ENCODE assay signal across 18 cellular contexts in the genomic region with DNA sequence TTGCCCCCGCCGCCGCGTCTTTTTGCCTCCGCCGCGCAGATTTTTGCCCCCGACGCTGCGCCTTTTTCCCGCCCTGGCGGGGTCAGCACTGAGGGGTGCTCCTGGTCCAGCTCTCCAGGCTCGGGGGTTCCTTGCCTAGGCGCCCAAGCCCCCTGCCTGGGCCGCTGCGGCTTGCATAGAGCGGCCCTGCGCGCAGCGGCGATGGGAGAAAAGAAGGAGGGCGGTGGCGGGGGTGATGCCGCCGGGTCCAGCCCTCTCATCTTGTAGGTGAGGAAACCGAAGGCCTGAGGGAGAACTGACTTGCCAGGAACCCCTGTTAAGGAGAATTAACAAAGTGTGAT.
DNase-seq lines count a peak whose midpoint lies in the region; ATAC-seq and TF ChIP-seq lines count a peak whose summit lies in the region.
"Had no signal": no experiment of that assay in that cellular context is flagged by ENCODE, and none has a peak within 500 bp of the region (broad histone marks: within the 10 kb centered on the region; RNA-seq: fewer than 3 reads in every experiment).

No MANE protein-coding gene starts in this region.

- no peak for TF ChIP-seq EP300 in upper lobe of left lung (IDR thresholded peaks at IDR 0.05)
- no peak for TF ChIP-seq EP300 in gastroesophageal sphincter (IDR thresholded peaks at IDR 0.05)

- DNase-seq in left ventricle myocardium inferior (no peak), Right ventricle myocardium inferior (ENCODE audit: missing footprints) (no peak), memory B cell (ENCODE audit: low spot score in 2 of 2) (no peak), upper lobe of left lung (no peak), HuH-7.5 (ENCODE audit: low spot score) (no peak)
- DNase-seq: Calu3; CD4-positive, alpha-beta memory T cell; DMS53; EL; IMR-90; Kasumi-1; NCI-H1092 treated with DMSO at 0.1 percent for 48 hours; PC-9 had no signal

- no peaks in the 10 kb centered on the region for H3F3A ChIP-seq in OCI-LY1 (ENCODE audit: insufficient read depth, low read length)

- no peak overlapping the region for H2AFZ ChIP-seq in OCI-LY1 (ENCODE audit: low read length)
- H2AFZ ChIP-seq: PC-9 had no signal

- no peaks in the 10 kb centered on the region for H3K9me2 ChIP-seq in OCI-LY1 (ENCODE audit: low read depth, low read length)

- peaks cover 2% of the 10 kb centered on the region for H3K9me3 Mint-ChIP-seq in memory B cell

- H3K9me3 ChIP-seq in left ventricle myocardium inferior (replicated peaks) (peaks cover 13% of the 10 kb centered on the region), OCI-LY1 (ENCODE audit: low read length) (no peaks in the 10 kb centered on the region), upper lobe of left lung (peaks cover 0 to 6% (median 0%) of the 10 kb centered on the region in 4 donors), gastroesophageal sphincter (peaks cover 0 to 21% (median 0%) of the 10 kb centered on the region in 3 donors)
- H3K9me3 ChIP-seq: SJSA1 had no signal

- H3K36me3 ChIP-seq in left ventricle myocardium inferior (no peaks in the 10 kb centered on the region), OCI-LY1 (ENCODE audit: insufficient read depth, low read length) (no peaks in the 10 kb centered on the region), upper lobe of left lung (no peaks in the 10 kb centered on the region), gastroesophageal sphincter (no peaks in the 10 kb centered on the region)
- H3K36me3 ChIP-seq: BLaER1, SJSA1 had no signal

- H4K20me1 ChIP-seq in OCI-LY1 (ENCODE audit: insufficient read depth, low read length) = no peaks in the 10 kb centered on the region
- H4K20me1 ChIP-seq: BLaER1 had no signal

- peak overlapping the region; percentile 32 for H3K4me3 ChIP-seq in left ventricle myocardium inferior
- H3K4me3 ChIP-seq in OCI-LY1 (ENCODE audit: low read depth, low read length, poor library complexity, severe bottlenecking) = peak overlapping the region; percentile 38
- no peak overlapping the region for H3K4me3 ChIP-seq in upper lobe of left lung
- no peak overlapping the region for H3K4me3 ChIP-seq in gastroesophageal sphincter
- H3K4me3 ChIP-seq: BLaER1, PC-9, SJSA1 had no signal

- H3K27me3 ChIP-seq in left ventricle myocardium inferior (ENCODE audit: low read depth) = peaks cover 42% of the 10 kb centered on the region
- H3K27me3 ChIP-seq in OCI-LY1 (ENCODE audit: insufficient read depth, low read length) = peaks cover 3% of the 10 kb centered on the region; the same call in 1 of the 2 replicates
- H3K27me3 ChIP-seq in upper lobe of left lung = peaks cover 0 to 11% (median 3%) of the 10 kb centered on the region in 4 donors
- peaks cover 27% of the 10 kb centered on the region for H3K27me3 ChIP-seq in gastroesophageal sphincter
- H3K27me3 ChIP-seq: BLaER1, SJSA1 had no signal

- H3K4me1 ChIP-seq in left ventricle myocardium inferior (no peaks in the 10 kb centered on the region), OCI-LY1 (ENCODE audit: insufficient read depth, low read length, severe bottlenecking) (no peaks in the 10 kb centered on the region), upper lobe of left lung (no peaks in the 10 kb centered on the region), gastroesophageal sphincter (no peaks in the 10 kb centered on the region)
- H3K4me1 ChIP-seq: BLaER1, SJSA1 had no signal

- peak overlapping the region; percentile 38; the same call in 1 of the 2 replicates for H3K4me2 ChIP-seq in OCI-LY1 (ENCODE audit: low read length)
- H3K4me2 ChIP-seq: BLaER1, PC-9 had no signal

- H3K27me3 Mint-ChIP-seq in memory B cell = peaks cover 6% of the 10 kb centered on the region

- TF ChIP-seq POLR2A in upper lobe of left lung (IDR thresholded peaks at IDR 0.05) (no peak), gastroesophageal sphincter (IDR thresholded peaks at IDR 0.05) (no peak)

- WGBS in upper lobe of left lung, 2 donors = 45 to 50% methylated on average over 24 to 26 of the region's 26 CpGs
- 31 to 37% methylated on average over 5 to 12 of the region's 26 CpGs for WGBS in gastroesophageal sphincter (ENCODE audit: low coverage in 1 of 2), 2 donors

- no peak overlapping the region for H3K27ac ChIP-seq in left ventricle myocardium inferior (replicated peaks)
- no peak overlapping the region for H3K27ac ChIP-seq in OCI-LY1 (ENCODE audit: low read depth, low read length, poor library complexity, severe bottlenecking)
- no peak overlapping the region for H3K27ac ChIP-seq in upper lobe of left lung
- H3K27ac ChIP-seq in gastroesophageal sphincter = no peak overlapping the region
- H3K27ac ChIP-seq: BLaER1, PC-9, SJSA1 had no signal

- ATAC-seq in Right ventricle myocardium inferior = no peak
- no peak for ATAC-seq in memory B cell (ENCODE audit: low read depth)
- peak; percentile 32 to 77 for ATAC-seq in upper lobe of left lung (ENCODE audit: low FRiP score in 2 of 2)
- ATAC-seq in GM19397 (IDR thresholded peaks at IDR 0.05; ENCODE audit: unreplicated experiment) = no peak
- ATAC-seq in gastroesophageal sphincter = no peak

- intact Hi-C loops in left ventricle myocardium inferior (cut with micrococcal nuclease) = no loop called here
- intact Hi-C loops in Right ventricle myocardium inferior (cut with DNase I) = no loop called here

- H3K27ac Mint-ChIP-seq in memory B cell = no peak overlapping the region
- H3K27ac Mint-ChIP-seq: CD4-positive, alpha-beta memory T cell had no signal

- TF ChIP-seq CTCF in left ventricle myocardium inferior (IDR thresholded peaks at IDR 0.05; ENCODE audit: borderline replicate concordance) (no peak), OCI-LY1 (IDR thresholded peaks at IDR 0.05; ENCODE audit: low read length) (no peak), upper lobe of left lung (IDR thresholded peaks at IDR 0.05) (no peak), gastroesophageal sphincter (IDR thresholded peaks at IDR 0.05) (no peak)

- no peaks in the 10 kb centered on the region for H3K79me2 ChIP-seq in OCI-LY1 (ENCODE audit: insufficient read depth, low read length)

- no peaks in the 10 kb centered on the region for H3K36me3 Mint-ChIP-seq in memory B cell

- H3K9ac ChIP-seq in OCI-LY1 (ENCODE audit: low read length) = no peak overlapping the region
- H3K9ac ChIP-seq: BLaER1 had no signal

- H3K4me3 Mint-ChIP-seq in memory B cell = peak overlapping the region; percentile 39
- H3K4me3 Mint-ChIP-seq: CD4-positive, alpha-beta memory T cell had no signal

- no peaks in the 10 kb centered on the region for H3K4me1 Mint-ChIP-seq in memory B cell
- H3K4me1 Mint-ChIP-seq: CD4-positive, alpha-beta memory T cell had no signal

Comparison
In these comparisons a context has a peak if more than half of its experiments do, and no peak if none do; other contexts are left out.
1. H3K4me3 ChIP-seq: peak in left ventricle myocardium inferior (single experiment) and OCI-LY1 (single experiment); none in upper lobe of left lung (0 of 4) and gastroesophageal sphincter (0 of 2).
2. ATAC-seq: peak in upper lobe of left lung (2 of 2); none in Right ventricle myocardium inferior (single experiment), memory B cell (single experiment), GM19397 (single experiment) and gastroesophageal sphincter (single experiment).